In the genomic region with DNA sequence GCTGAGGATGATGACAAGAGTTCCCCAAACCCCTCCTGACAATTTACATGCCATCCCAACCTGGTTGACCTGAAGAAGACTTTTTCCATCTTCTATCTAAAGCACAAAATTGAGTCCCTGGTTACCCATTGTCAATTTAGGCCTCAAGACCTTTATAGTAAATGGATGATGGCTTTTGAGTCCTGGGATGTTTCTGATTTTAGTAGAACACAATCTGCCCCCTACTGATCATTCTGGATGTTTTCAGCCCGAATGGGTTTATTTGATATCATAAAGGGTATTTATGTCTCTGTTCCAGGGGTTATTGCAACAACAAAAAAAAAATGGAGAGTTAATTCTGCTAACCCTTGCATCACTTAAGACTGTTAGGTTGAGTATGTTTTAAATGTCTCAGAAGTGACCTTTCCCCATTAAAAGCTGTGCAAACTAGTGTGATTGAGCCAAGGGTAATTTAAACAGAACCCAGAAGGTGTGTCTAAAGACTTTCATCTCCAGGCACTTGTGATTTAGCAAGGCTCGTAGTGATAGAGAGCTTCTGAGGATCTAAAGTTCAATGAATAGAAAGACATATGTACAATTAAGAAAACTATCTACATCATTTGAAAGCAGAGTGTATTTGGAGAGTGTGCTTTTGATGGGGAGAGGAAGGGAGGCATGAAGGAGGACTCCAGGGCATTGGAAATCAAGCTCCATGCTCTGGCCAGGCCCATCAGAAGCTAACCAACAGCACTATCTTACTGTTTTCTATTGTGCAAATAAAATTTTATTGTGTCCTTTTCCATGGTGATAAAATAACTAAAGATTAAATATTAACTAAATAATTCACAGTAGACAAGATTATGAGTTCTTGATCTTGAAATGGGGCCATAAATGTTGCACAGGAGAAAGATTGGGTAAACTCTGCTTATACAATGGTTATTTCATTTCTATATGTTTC, we compare ENCODE assay signal across 9 cellular contexts.
DNase-seq lines count a peak whose midpoint lies in the region; ATAC-seq and TF ChIP-seq lines count a peak whose summit lies in the region.
"Had no signal": no experiment of that assay in that cellular context is flagged by ENCODE, and none has a peak within 500 bp of the region (broad histone marks: within the 10 kb centered on the region; RNA-seq: fewer than 3 reads in every experiment).

No MANE protein-coding gene starts in this region.

- DNase-seq in AG08395 (ENCODE audit: low spot score) = peak; percentile 26
- DNase-seq in SK-MEL-5 (ENCODE audit: low read depth, low spot score) = peak; percentile 54
- no peak for DNase-seq in glutamatergic neuron
- DNase-seq in effector CD4-positive, alpha-beta T cell = no peak
- no peak for DNase-seq in T-helper 17 cell
- DNase-seq in NCI-H510A (lab: John Stamatoyannopoulos, UW) = no peak

- H3K4me3 Mint-ChIP-seq in glutamatergic neuron (ENCODE audit: unreplicated experiment) (no peak overlapping the region), T-helper 17 cell (no peak overlapping the region)
- H3K4me3 Mint-ChIP-seq: IgD-negative memory B cell had no signal

- H3K27ac Mint-ChIP-seq in glutamatergic neuron (ENCODE audit: unreplicated experiment) (peak overlapping the region; percentile 50), T-helper 17 cell (no peak overlapping the region)

- in situ Hi-C loops in SK-MEL-5 (cut with HindIII; ENCODE audit: low pct_unique_long_range_greater_than_20kb, low sequenced_read_pairs) = no loop called here

- TF ChIP-seq CTCF in glutamatergic neuron (IDR thresholded peaks at IDR 0.05; ENCODE audit: partially characterized antibody, unreplicated experiment) = peak; percentile 39

- H3K4me1 Mint-ChIP-seq in glutamatergic neuron (ENCODE audit: low read depth, unreplicated experiment) (peaks cover 32% of the 10 kb centered on the region), T-helper 17 cell (peaks cover 10% of the 10 kb centered on the region)

- H3K9me3 ChIP-seq in T-helper 17 cell (ENCODE audit: control insufficient read depth, low read length, poor library complexity, severe bottlenecking) = no peaks in the 10 kb centered on the region

- H3K9me3 Mint-ChIP-seq in glutamatergic neuron (ENCODE audit: unreplicated experiment) = peaks cover 2% of the 10 kb centered on the region
- H3K9me3 Mint-ChIP-seq: IgD-negative memory B cell had no signal

- H3K27me3 Mint-ChIP-seq in glutamatergic neuron (ENCODE audit: unreplicated experiment) = no peaks in the 10 kb centered on the region
- no peaks in the 10 kb centered on the region for H3K27me3 Mint-ChIP-seq in T-helper 17 cell
- H3K27me3 Mint-ChIP-seq: IgD-negative memory B cell had no signal

- H3K36me3 Mint-ChIP-seq in glutamatergic neuron (ENCODE audit: unreplicated experiment) = no peaks in the 10 kb centered on the region
- H3K36me3 Mint-ChIP-seq in T-helper 17 cell (ENCODE audit: low read depth) = peaks cover 2% of the 10 kb centered on the region
- H3K36me3 Mint-ChIP-seq: IgD-negative memory B cell had no signal

- peak; percentile 49 for ATAC-seq in GM18867 (IDR thresholded peaks at IDR 0.05; ENCODE audit: unreplicated experiment)
- no peak for ATAC-seq in T-helper 17 cell
- ATAC-seq in GM18520 (IDR thresholded peaks at IDR 0.05; ENCODE audit: unreplicated experiment) = no peak

Comparison
In these comparisons a context has a peak if more than half of its experiments do, and no peak if none do; other contexts are left out.
1. DNase-seq: peak in AG08395 (single experiment) and SK-MEL-5 (single experiment); none in glutamatergic neuron (single experiment), effector CD4-positive, alpha-beta T cell (single experiment), T-helper 17 cell (0 of 3) and NCI-H510A (single experiment).